ENCODE assay signal across 10 cellular contexts in the genomic region with DNA sequence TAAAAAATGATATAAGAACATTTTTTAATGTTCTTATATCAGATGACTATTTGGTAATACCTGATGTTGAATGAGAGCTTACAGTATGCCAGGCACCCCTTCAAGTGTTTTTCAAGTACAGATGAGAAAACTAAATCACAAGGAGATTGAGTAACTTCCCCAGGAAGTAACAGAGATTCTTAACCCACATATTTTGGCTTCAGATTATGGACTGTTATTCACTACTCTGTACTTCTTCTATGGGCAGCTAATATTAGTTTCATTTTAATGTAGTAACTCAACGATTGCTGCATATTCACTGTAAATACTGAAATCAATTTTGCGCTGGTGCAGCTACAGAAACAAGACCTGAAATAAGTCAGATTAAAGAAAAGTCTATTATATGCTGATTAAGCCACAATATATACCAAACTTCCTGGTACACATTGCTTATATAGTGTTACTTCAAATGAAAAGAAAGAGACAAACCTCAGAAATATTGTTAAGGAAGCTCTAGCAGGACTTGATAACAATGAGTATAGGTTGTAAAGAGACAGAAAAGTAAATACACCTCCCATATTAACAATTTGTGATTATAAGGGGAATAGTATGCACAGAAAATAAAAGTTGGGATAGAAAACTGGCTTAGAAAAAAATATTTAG. TPM values are rescaled to one million over a fixed set of nuclear protein-coding genes. Genes with fewer than 3 reads are reported as not detected.
A peak's percentile ranks its signal among the peaks of the same experiment; 100 is the strongest.
DNase-seq lines count a peak whose midpoint lies in the region; ATAC-seq and TF ChIP-seq lines count a peak whose summit lies in the region.
"Had no signal": no experiment of that assay in that cellular context is flagged by ENCODE, and none has a peak within 500 bp of the region (broad histone marks: within the 10 kb centered on the region; RNA-seq: fewer than 3 reads in every experiment).

No MANE protein-coding gene starts in this region.

- H4K20me1 ChIP-seq in IMR-90 (ENCODE audit: insufficient read depth, low read length) = no peaks in the 10 kb centered on the region

- no CpG with 5 or more reads among the region's 2 CpGs for WGBS in IMR-90 (ENCODE audit: extremely low coverage in 2 of 2, insufficient read length in 1 of 2), 2 experiments

- no peak overlapping the region for H3K9ac ChIP-seq in IMR-90 (ENCODE audit: low read depth, low read length)

- peak overlapping the region; percentile 84; the same call in 1 of the 2 replicates for H3K4me2 ChIP-seq in IMR-90 (ENCODE audit: low read depth, low read length)

- H3K27me3 ChIP-seq in IMR-90 (ENCODE audit: control insufficient read depth, insufficient read depth, low read length) (no peaks in the 10 kb centered on the region), brain microvascular endothelial cell (replicated peaks) (no peaks in the 10 kb centered on the region)

- POLR2A ChIA-PET in IMR-90 (lab: Charles Lee; ENCODE audit: unreplicated experiment) = no interaction called here

- no peak overlapping the region for H2BK20ac ChIP-seq in IMR-90 (ENCODE audit: low read depth, low read length)

- no peaks in the 10 kb centered on the region; the same call in 1 of the 2 replicates for H3K9me1 ChIP-seq in IMR-90 (ENCODE audit: insufficient read depth, low read length)

- peak; percentile 66; the same call in 1 of the 2 replicates for ATAC-seq in IMR-90 (ENCODE audit: low read depth)
- peak; percentile 33 for ATAC-seq in left lobe of liver
- ATAC-seq in GM21423 (IDR thresholded peaks at IDR 0.05; ENCODE audit: unreplicated experiment) = no peak

- H2BK5ac ChIP-seq in IMR-90 (ENCODE audit: low read depth, low read length, poor library complexity, severe bottlenecking) = peak overlapping the region; percentile 68

- CTCF ChIA-PET in IMR-90 (lab: Yijun Ruan, JAX) = no interaction called here

- 0 out of 2 replicates have a peak overlapping the region, but pooled peaks have one; percentile 15 for H3K4me3 ChIP-seq in AG10803 (ENCODE audit: low read length)
- no peak overlapping the region for H3K4me3 ChIP-seq in IMR-90 (ENCODE audit: insufficient read depth, low read depth, low read length)
- H3K4me3 ChIP-seq in brain microvascular endothelial cell (ENCODE audit: low read depth, low read length) = no peak overlapping the region

- H4K8ac ChIP-seq in IMR-90 (ENCODE audit: low read depth in 2 of 2, low read length in 2 of 2) = no peak overlapping the region

- H3K9me3 ChIP-seq in IMR-90 (ENCODE audit: control insufficient read depth, insufficient read depth, low read length) = peaks cover 5% of the 10 kb centered on the region; the same call in 1 of the 2 replicates

- no peak overlapping the region for H4K91ac ChIP-seq in IMR-90 (ENCODE audit: insufficient read depth, low read depth, low read length)

- no peak overlapping the region for H2AK5ac ChIP-seq in IMR-90 (ENCODE audit: low read depth, low read length)

- DNase-seq in AG10803 (ENCODE audit: low read depth) = peak; percentile 73
- DNase-seq in IMR-90 = peak; percentile 61
- no peak for DNase-seq in brain microvascular endothelial cell
- no peak for DNase-seq in left lobe of liver (ENCODE audit: low spot score)
- no peak for DNase-seq in ACHN
- no peak for DNase-seq in hippocampal formation (lab: John Stamatoyannopoulos, UW)
- DNase-seq in posterior vena cava (ENCODE audit: low spot score) = no peak
- DNase-seq: erythroblast, midbrain had no signal

- H2BK15ac ChIP-seq in IMR-90 (ENCODE audit: low read depth, low read length) = no peak overlapping the region

- intact Hi-C loops in IMR-90 (cut with micrococcal nuclease) = no loop called here
- intact Hi-C loops in posterior vena cava (cut with DNase I) = no loop called here

- no peak overlapping the region for H2AK9ac ChIP-seq in IMR-90 (replicated peaks; ENCODE audit: low read depth, low read length, poor library complexity)

- H2AFZ ChIP-seq in IMR-90 (replicated peaks; ENCODE audit: low read length, poor library complexity) = no peak overlapping the region

- H3K4me1 ChIP-seq in IMR-90 (ENCODE audit: control insufficient read depth, insufficient read depth, low read length) = peaks cover 2% of the 10 kb centered on the region; the same call in 1 of the 2 replicates

- H3K18ac ChIP-seq in IMR-90 (ENCODE audit: low read depth, low read length) = no peak overlapping the region

- in situ Hi-C loops in IMR-90 (cut with MboI; ENCODE audit: low sequenced_read_pairs) (no loop called here), brain microvascular endothelial cell (cut with HindIII; ENCODE audit: low pct_ligation_motif_present, low sequenced_read_pairs) (no loop called here), ACHN (cut with HindIII; ENCODE audit: low pct_ligation_motif_present, low pct_unique_long_range_greater_than_20kb, low sequenced_read_pairs) (no loop called here)

- BruUV-seq in IMR-90 (replicated peaks; lab: Mats Ljungman, UMichigan) = no TSS peak

- H3K27ac ChIP-seq in IMR-90 (ENCODE audit: insufficient read depth, low read length) (no peak overlapping the region), brain microvascular endothelial cell (peak overlapping the region; percentile 12)

- no peak overlapping the region for H3K56ac ChIP-seq in IMR-90 (ENCODE audit: extremely low read depth, insufficient read depth, low read length)

- H3K23ac ChIP-seq in IMR-90 (ENCODE audit: low read depth, low read length) = no peak overlapping the region

- no peak for TF ChIP-seq RAD21 in IMR-90 (IDR thresholded peaks at IDR 0.05; ENCODE audit: low read length)

- no peak for TF ChIP-seq POLR2A in IMR-90 (IDR thresholded peaks at IDR 0.05; ENCODE audit: low read depth, low read length)

- peaks cover 12 to 31% of the 10 kb centered on the region in 2 experiments for H3K79me1 ChIP-seq in IMR-90 (ENCODE audit: low read depth in 1 of 2, low read length in 2 of 2)

- dilution Hi-C loops in IMR-90 (cut with HindIII; ENCODE audit: low sequenced_read_pairs, unreplicated experiment) = no loop called here

- no peak overlapping the region for H4K5ac ChIP-seq in IMR-90 (ENCODE audit: low read depth, low read length)

- no peak overlapping the region for H2BK120ac ChIP-seq in IMR-90 (ENCODE audit: low read depth, low read length)

- H3K4ac ChIP-seq in IMR-90 (ENCODE audit: low read depth, low read length) = no peak overlapping the region

- H3K36me3 ChIP-seq in IMR-90 (ENCODE audit: control insufficient read depth, insufficient read depth, low read length) (no peaks in the 10 kb centered on the region), brain microvascular endothelial cell (replicated peaks) (no peaks in the 10 kb centered on the region)

- no peak for TF ChIP-seq CTCF in AG10803 (conservative IDR thresholded peaks at IDR 0.05; ENCODE audit: low read length)
- no peak for TF ChIP-seq CTCF in IMR-90 (conservative IDR thresholded peaks at IDR 0.05; ENCODE audit: low read depth, low read length)
- no peak for TF ChIP-seq CTCF in brain microvascular endothelial cell (IDR thresholded peaks at IDR 0.05; ENCODE audit: low read depth, low read length, missing control alignments)

- no peak overlapping the region for H3K14ac ChIP-seq in IMR-90 (replicated peaks; ENCODE audit: low read depth, low read length)

TF ChIP-seq in IMR-90, 13 proteins besides CTCF, POLR2A, EP300 and RAD21:
- TF ChIP-seq, protein P1, sequence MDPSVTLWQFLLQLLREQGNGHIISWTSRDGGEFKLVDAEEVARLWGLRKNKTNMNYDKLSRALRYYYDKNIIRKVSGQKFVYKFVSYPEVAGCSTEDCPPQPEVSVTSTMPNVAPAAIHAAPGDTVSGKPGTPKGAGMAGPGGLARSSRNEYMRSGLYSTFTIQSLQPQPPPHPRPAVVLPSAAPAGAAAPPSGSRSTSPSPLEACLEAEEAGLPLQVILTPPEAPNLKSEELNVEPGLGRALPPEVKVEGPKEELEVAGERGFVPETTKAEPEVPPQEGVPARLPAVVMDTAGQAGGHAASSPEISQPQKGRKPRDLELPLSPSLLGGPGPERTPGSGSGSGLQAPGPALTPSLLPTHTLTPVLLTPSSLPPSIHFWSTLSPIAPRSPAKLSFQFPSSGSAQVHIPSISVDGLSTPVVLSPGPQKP (IDR thresholded peaks at IDR 0.05; ENCODE audit: borderline replicate concordance, low read depth, low read length) = no peak
- TF ChIP-seq CEBPB (IDR thresholded peaks at IDR 0.05; ENCODE audit: low read depth, low read length) = peak; percentile 66; the same call in 1 of the 2 replicates

RNA-seq across cellular contexts. Expression of a gene that starts 19.7 kb away (rescaled TPM):
- total RNA-seq in IMR-90 (2012; rRNA removed) (47.3 and 58.3 TPM in 2 replicates), left lobe of liver (43.3 TPM), posterior vena cava (10 to 100 TPM; 40.3 to 50.3 TPM)
- polyA plus RNA-seq in IMR-90 (2012; rRNA removed) = 7.2 and 9.3 TPM in 2 replicates
- polyA plus RNA-seq in IMR-90 (2012; cell fraction: cytosol; rRNA removed) = 2.6 and 4.4 TPM in 2 replicates
- polyA plus RNA-seq in IMR-90 (2012; cell fraction: nucleus; rRNA removed; ENCODE audit: low replicate concordance) = 1.5 and 8.5 TPM in 2 replicates

Comparison
In these comparisons a context has a peak if more than half of its experiments do, and no peak if none do; other contexts are left out.
1. DNase-seq: peak in AG10803 (single experiment) and IMR-90 (single experiment); none in brain microvascular endothelial cell (single experiment), left lobe of liver (single experiment), ACHN (single experiment), hippocampal formation (0 of 2) and posterior vena cava (single experiment).